8 cellular contexts compared by ENCODE assay signal in the genomic region with DNA sequence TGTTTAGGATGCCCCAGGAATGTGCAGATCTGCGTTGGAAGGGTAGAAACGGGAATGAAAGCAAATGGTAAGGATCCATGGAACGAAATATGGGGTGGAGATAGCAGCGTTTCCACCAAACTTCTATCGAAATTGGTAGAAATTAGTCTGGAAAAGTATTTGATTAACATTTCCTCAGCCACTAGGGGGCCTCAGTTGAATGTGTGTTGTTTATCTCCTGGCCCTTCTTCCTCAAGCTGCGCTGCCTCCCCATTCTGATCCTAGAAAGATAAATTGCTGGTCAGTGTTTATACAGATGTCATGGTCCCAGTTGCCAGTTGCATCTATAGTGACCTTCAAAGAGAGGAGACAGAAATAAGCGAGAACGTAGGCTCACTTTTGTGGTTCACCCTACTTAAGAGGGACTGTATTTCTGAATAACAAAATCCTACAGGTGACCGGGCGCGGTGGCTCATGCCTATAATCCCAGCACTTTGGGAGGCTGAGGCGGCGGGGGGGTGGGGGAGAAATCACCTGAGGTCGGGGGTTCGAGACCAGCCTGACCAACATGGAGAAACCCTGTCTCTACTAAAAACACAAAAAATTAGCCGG.
DNase-seq lines count a peak whose midpoint lies in the region; ATAC-seq and TF ChIP-seq lines count a peak whose summit lies in the region.

No MANE protein-coding gene starts in this region.

- ATAC-seq in SK-N-SH treated with all-trans-retinoic acid at 6 μM for 48 hours (no peak), HG03039 (IDR thresholded peaks at IDR 0.05; ENCODE audit: unreplicated experiment) (no peak)

- DNase-seq in NCI-H1105 treated with DMSO at 0.1 percent for 48 hours (lab: John Stamatoyannopoulos, UW) (peak; percentile 38), NCI-H1105 (lab: John Stamatoyannopoulos, UW) (no peak), M059J (ENCODE audit: low read depth) (peak; percentile 53), iPS-NIHi7 (ENCODE audit: extremely low spot score) (peak; percentile 69), NCI-H187 (lab: John Stamatoyannopoulos, UW) (no peak), HuH-7.5 (ENCODE audit: low spot score) (no peak)

TF ChIP-seq in SK-N-SH treated with all-trans-retinoic acid at 6 μM for 48 hours, 23 proteins besides CTCF, POLR2A, EP300 and RAD21:
- no peak for TF ChIP-seq ZNF8 (CRISPR knock-in tag; IDR thresholded peaks at IDR 0.05)
- peak; percentile 55; the same call in 1 of the 2 replicates for TF ChIP-seq TCF4 (CRISPR knock-in tag; IDR thresholded peaks at IDR 0.05; ENCODE audit: borderline replicate concordance)

Comparison
In these comparisons a context has a peak if more than half of its experiments do, and no peak if none do; other contexts are left out.
1. DNase-seq: peak in NCI-H1105 treated with DMSO at 0.1 percent for 48 hours (single experiment), M059J (single experiment) and iPS-NIHi7 (single experiment); none in NCI-H1105 (single experiment), NCI-H187 (0 of 2) and HuH-7.5 (single experiment).